ENCODE assay signal across 8 cellular contexts in genomic region chr19:49801966-49802661, GRCh38. TPM values are rescaled to one million over a fixed set of nuclear protein-coding genes. Genes with fewer than 3 reads are reported as not detected.
DNase-seq lines count a peak whose midpoint lies in the region; ATAC-seq and TF ChIP-seq lines count a peak whose summit lies in the region.

No MANE protein-coding gene starts in this region.

- ATAC-seq in natural killer cell, result no peak
- no peak for ATAC-seq in HG03175 (IDR thresholded peaks at IDR 0.05; ENCODE audit: unreplicated experiment)

- peak overlapping the region; percentile 61 to 97 (median 88) for H3K27ac Mint-ChIP-seq in brain
- H3K27ac Mint-ChIP-seq in natural killer cell, result peak overlapping the region in 1 of 2 donors; percentile 38

- no peaks in the 10 kb centered on the region for H3K9me3 Mint-ChIP-seq in brain
- H3K9me3 Mint-ChIP-seq in natural killer cell, result no peaks in the 10 kb centered on the region

- POLR2A ChIA-PET in AG04449 (lab: Yijun Ruan, JAX), result no interaction called here

- H3K4me1 Mint-ChIP-seq in brain (peaks cover 9% of the 10 kb centered on the region), natural killer cell (no peaks in the 10 kb centered on the region)

- H3K27me3 Mint-ChIP-seq in brain (no peaks in the 10 kb centered on the region), natural killer cell (ENCODE audit: low read depth in 2 of 2) (no peaks in the 10 kb centered on the region)

- CTCF ChIA-PET in AG04449 (lab: Yijun Ruan, JAX), result no interaction called here

- DNase-seq in AG04449 (ENCODE audit: low read depth, low spot score) (no peak), NCI-H2029 treated with DMSO at 0.1 percent for 48 hours (lab: John Stamatoyannopoulos, UW) (peak; percentile 87), iPS-NIHi11 (ENCODE audit: low spot score) (peak; percentile 91), smooth muscle cell of the brain vasculature (ENCODE audit: low read depth, low spot score) (peak; percentile 71), natural killer cell (no peak)
- DNase-seq in activated naive CD4-positive, alpha-beta T cell treated with anti-CD3 and anti-CD28 coated beads, Interleukin-2, amount 50 U/mL, for 16 hours, result no peak

- peak overlapping the region; percentile 59 for H3K4me3 ChIP-seq in AG04449 (ENCODE audit: low read depth, low read length)

- intact Hi-C loops in natural killer cell (cut with micrococcal nuclease), result no loop called here

- peak overlapping the region; percentile 39 to 87 (median 69) for H3K4me3 Mint-ChIP-seq in brain
- H3K4me3 Mint-ChIP-seq in natural killer cell, result no peak overlapping the region

- TF ChIP-seq CTCF in AG04449 (IDR thresholded peaks at IDR 0.05; ENCODE audit: insufficient read depth, low read length, missing control alignments), result peak; percentile 46
- TF ChIP-seq CTCF in brain (conservative IDR thresholded peaks at IDR 0.05), result peak in 1 of 2 experiments; percentile 32
- no peak for TF ChIP-seq CTCF in natural killer cell (IDR thresholded peaks at IDR 0.05)

- H3K36me3 Mint-ChIP-seq in brain (peaks cover 49% of the 10 kb centered on the region), natural killer cell (no peaks in the 10 kb centered on the region)

RNA-seq across cellular contexts. Expression of gene FUZ, which starts 11.0 kb away (rescaled TPM):
- polyA plus RNA-seq in brain (ENCODE audit: insufficient read depth, low read depth, low replicate concordance), result 89.3 TPM
- total RNA-seq in natural killer cell, result 10 to 100 TPM; 17.7 to 33.1 (median 20.6) TPM

RNA-seq across cellular contexts. Expression of gene MED25, which starts 16.0 kb away (rescaled TPM):
- 96.6 TPM for polyA plus RNA-seq in brain (ENCODE audit: insufficient read depth, low read depth, low replicate concordance)
- 100 to 1,000 TPM in 1 of 3 donors, 10 to 100 TPM in 2; 64.2 to 132 (median 69.5) TPM for total RNA-seq in natural killer cell

RNA-seq across cellular contexts. Expression of gene AP2A1, which starts 35.3 kb away (rescaled TPM):
- 106 TPM for polyA plus RNA-seq in brain (ENCODE audit: insufficient read depth, low read depth, low replicate concordance)
- 100 to 1,000 TPM; 137 to 163 (median 161) TPM for total RNA-seq in natural killer cell

RNA-seq across cellular contexts. Expression of gene TSKS, which starts 39.0 kb away (rescaled TPM):
- polyA plus RNA-seq in brain (ENCODE audit: insufficient read depth, low read depth, low replicate concordance), result not detected
- total RNA-seq in natural killer cell, result 1 to 10 TPM in 2 of 3 donors, under 1 TPM in 1; 0.35 to 2.4 (median 1.7) TPM

RNA-seq across cellular contexts. Expression of gene PTOV1, which starts 48.8 kb away (rescaled TPM):
- polyA plus RNA-seq in brain (ENCODE audit: insufficient read depth, low read depth, low replicate concordance), result 431 TPM
- 100 to 1,000 TPM; 116 to 132 (median 128) TPM for total RNA-seq in natural killer cell

Comparison
In these comparisons a context has a peak if more than half of its experiments do, and no peak if none do; other contexts are left out.
1. DNase-seq: peak in NCI-H2029 treated with DMSO at 0.1 percent for 48 hours (single experiment), iPS-NIHi11 (single experiment) and smooth muscle cell of the brain vasculature (single experiment); none in AG04449 (single experiment), natural killer cell (single experiment) and activated naive CD4-positive, alpha-beta T cell treated with anti-CD3 and anti-CD28 coated beads, Interleukin-2, amount 50 U/mL, for 16 hours (single experiment).